4 cellular contexts compared by ENCODE assay signal in the genomic region with DNA sequence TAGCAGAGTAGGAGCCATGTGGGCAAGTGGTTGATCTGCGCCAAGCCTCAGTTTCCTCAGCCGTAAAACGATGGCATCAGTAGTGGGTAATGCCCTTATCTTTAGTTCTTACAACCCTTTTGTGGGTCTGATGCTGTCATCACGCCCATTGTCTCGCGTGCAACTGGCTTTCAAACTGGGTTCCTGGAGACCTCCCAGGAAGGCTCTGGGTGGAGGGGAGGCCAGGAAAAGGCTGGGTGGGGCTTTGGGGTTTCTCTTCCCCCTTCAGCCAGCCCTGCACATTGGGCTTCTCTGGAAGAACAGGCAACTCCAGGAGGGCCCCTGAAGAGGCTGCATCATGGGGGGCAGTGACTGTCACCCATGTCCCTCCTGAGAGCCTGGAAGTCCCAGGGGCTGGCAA. TPM values are rescaled to one million over a fixed set of nuclear protein-coding genes. Genes with fewer than 3 reads are reported as not detected.
"Had no signal": no experiment of that assay in that cellular context is flagged by ENCODE, and none has a peak within 500 bp of the region (broad histone marks: within the 10 kb centered on the region; RNA-seq: fewer than 3 reads in every experiment).

No MANE protein-coding gene starts in this region.

RNA-seq across cellular contexts. Expression of a gene that starts 5.1 kb away (rescaled TPM):
- total RNA-seq: chondrocyte, fibroblast of lung had no signal
- polyA plus RNA-seq: fibroblast of lung had no signal

RNA-seq across cellular contexts. Expression of a gene that starts 47.2 kb away (rescaled TPM):
- total RNA-seq: body of pancreas, vagina had no signal
